Comparison of ENCODE assay signal across 8 cellular contexts in the genomic region with DNA sequence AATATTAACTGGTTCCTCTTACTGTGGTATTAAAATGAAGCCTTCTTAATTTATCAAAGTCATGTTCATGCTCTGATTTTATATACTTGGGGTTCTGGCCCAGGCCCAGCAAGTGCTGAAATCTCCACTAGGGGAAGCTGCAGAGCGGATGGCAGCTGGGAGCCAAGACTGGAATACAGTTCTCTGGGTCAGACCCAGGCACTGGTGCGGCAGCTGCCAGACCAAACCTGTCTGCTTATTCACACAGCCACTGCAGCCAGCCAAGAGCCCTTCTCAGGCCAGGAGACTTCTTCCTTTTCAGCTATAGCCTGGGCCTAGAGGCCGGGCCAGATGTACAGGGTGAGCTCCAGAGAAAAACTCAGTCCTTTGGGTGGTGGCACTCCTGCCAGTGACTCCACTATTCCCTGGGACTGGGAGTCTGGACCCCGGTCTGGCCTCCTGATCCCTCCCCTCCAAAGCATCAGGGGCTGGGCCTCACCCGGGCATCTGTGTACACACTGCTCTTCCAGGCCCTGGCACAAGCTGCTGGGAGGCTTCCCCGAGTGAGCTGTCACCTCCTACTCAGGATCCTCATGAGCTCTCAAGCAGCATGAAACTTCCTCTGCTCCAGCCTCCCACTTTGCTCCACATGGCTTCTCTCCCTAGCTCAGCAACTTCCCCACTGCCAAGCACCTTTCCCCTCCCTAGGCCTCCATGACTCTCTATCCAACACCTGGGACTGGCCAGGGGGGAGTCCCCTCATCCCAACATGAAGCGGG. TPM values are rescaled to one million over a fixed set of nuclear protein-coding genes. Genes with fewer than 3 reads are reported as not detected.
DNase-seq lines count a peak whose midpoint lies in the region; ATAC-seq and TF ChIP-seq lines count a peak whose summit lies in the region.

No MANE protein-coding gene starts in this region.

- DNase-seq in AG08395 (ENCODE audit: low spot score) (peak; percentile 74), dermis blood vessel endothelial cell (peak; percentile 31), mucosa of gallbladder (ENCODE audit: low spot score) (peak; percentile 61), dedifferentiated amniotic fluid mesenchymal stem cell (ENCODE audit: extremely low spot score) (no peak), GM13976 (ENCODE audit: low spot score) (no peak), mesothelial cell of epicardium (ENCODE audit: low spot score in 2 of 2, unreplicated experiment in 2 of 2) (no peak)

- in situ Hi-C loops in GM13976 (cut with MboI; ENCODE audit: low sequenced_read_pairs, unreplicated experiment) = no loop called here

- no peak overlapping the region for H3K4me3 Mint-ChIP-seq in mesothelial cell of epicardium

- ATAC-seq in activated CD4-positive, CD25-positive, alpha-beta regulatory T cell treated with anti-CD3 and anti-CD28 coated beads, Interleukin-2, amount 50 U/mL, for 24 hours = no peak

- H3K9me3 Mint-ChIP-seq in mesothelial cell of epicardium = no peaks in the 10 kb centered on the region

- H3K4me1 Mint-ChIP-seq in mesothelial cell of epicardium = peaks cover 12% of the 10 kb centered on the region

- peak; percentile 85 for TF ChIP-seq CTCF in LNCAP (IDR thresholded peaks at IDR 0.05)
- TF ChIP-seq CTCF in GM13976 (IDR thresholded peaks at IDR 0.05; ENCODE audit: borderline replicate concordance, control extremely low read depth, extremely low read depth, insufficient read depth, missing control alignments) = no peak
- TF ChIP-seq CTCF in mesothelial cell of epicardium (IDR thresholded peaks at IDR 0.05; ENCODE audit: unreplicated experiment) = no peak

- H3K27ac Mint-ChIP-seq in mesothelial cell of epicardium = no peak overlapping the region

- H3K27me3 Mint-ChIP-seq in mesothelial cell of epicardium (ENCODE audit: low read depth) = no peaks in the 10 kb centered on the region

- H3K36me3 Mint-ChIP-seq in mesothelial cell of epicardium = peaks cover 2% of the 10 kb centered on the region

RNA-seq across cellular contexts. Expression of a gene that starts 24.4 kb away (rescaled TPM):
- total RNA-seq in dermis blood vessel endothelial cell (134 and 155 TPM in 2 replicates), mucosa of gallbladder (106 TPM), mesothelial cell of epicardium (50.9 to 53.7 TPM (median 53.2 TPM) in 3 replicates)

RNA-seq across cellular contexts. Expression of a gene that starts 25.6 kb away (rescaled TPM):
- 0.23 TPM in 1 of 2 replicates, not detected in the other for total RNA-seq in dermis blood vessel endothelial cell
- total RNA-seq in mucosa of gallbladder = 29.1 TPM
- 3.0 to 4.1 TPM (median 3.7 TPM) in 3 replicates for total RNA-seq in mesothelial cell of epicardium

RNA-seq across cellular contexts. Expression of a gene that starts 26.8 kb away (rescaled TPM):
- total RNA-seq in dermis blood vessel endothelial cell (not detected in 2 replicates), mucosa of gallbladder (not detected), mesothelial cell of epicardium (not detected in 3 replicates)

RNA-seq across cellular contexts. Expression of a gene that starts 40.3 kb away (rescaled TPM):
- 3.7 and 6.3 TPM in 2 replicates for total RNA-seq in dermis blood vessel endothelial cell
- 23.2 TPM for total RNA-seq in mucosa of gallbladder
- 14.5 to 16.7 TPM (median 15.4 TPM) in 3 replicates for total RNA-seq in mesothelial cell of epicardium

Comparison
In these comparisons a context has a peak if more than half of its experiments do, and no peak if none do; other contexts are left out.
1. DNase-seq: peak in AG08395 (single experiment), dermis blood vessel endothelial cell (single experiment) and mucosa of gallbladder (single experiment); none in dedifferentiated amniotic fluid mesenchymal stem cell (single experiment), GM13976 (single experiment) and mesothelial cell of epicardium (0 of 2).